1 cellular context compared by ENCODE assay signal in the genomic region with DNA sequence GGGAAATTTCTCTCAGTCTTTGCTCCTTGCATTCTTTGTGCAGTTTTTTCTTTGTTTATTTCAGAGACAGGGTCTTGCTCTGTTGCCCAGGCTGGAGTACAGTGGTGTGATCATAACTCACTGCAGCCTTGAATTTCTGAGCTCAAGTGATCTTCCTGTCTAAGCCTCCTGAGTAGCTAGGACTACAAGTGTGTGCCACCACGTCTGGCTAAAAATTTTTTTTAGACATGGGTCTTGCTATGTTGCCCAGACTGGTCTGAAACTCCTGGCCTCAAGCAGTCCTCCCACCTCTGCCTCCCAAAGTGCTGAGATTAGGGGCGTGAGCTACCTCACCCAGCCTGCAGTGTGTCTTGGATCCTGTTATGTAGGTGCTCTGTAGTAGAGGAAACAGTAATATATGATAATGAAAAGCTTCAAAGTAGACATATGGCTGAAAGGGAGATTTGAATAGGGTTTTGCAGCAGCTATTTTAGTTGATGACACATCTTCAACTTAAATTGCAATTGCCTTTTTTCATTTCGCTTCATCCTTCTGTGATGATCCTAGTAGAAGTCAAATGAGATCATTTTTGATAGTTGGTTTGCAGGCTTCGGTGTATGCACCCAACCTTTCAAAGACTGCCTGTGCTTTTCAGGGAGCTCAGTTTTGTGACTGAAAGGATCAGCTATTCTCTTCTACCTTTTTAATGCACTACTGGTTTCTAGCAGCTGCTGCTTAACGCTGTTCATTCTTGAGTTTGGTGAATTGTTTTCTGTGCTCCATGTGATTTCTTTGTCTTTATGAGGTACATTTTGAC.
TF ChIP-seq lines count a peak whose summit lies in the region.

No MANE protein-coding gene starts in this region.

TF ChIP-seq in SK-N-SH treated with all-trans-retinoic acid at 6 μM for 48 hours, 23 proteins besides CTCF, POLR2A, EP300 and RAD21:
- no peak for TF ChIP-seq ISL1 (CRISPR knock-in tag; IDR thresholded peaks at IDR 0.05)
- TF ChIP-seq, protein P1, sequence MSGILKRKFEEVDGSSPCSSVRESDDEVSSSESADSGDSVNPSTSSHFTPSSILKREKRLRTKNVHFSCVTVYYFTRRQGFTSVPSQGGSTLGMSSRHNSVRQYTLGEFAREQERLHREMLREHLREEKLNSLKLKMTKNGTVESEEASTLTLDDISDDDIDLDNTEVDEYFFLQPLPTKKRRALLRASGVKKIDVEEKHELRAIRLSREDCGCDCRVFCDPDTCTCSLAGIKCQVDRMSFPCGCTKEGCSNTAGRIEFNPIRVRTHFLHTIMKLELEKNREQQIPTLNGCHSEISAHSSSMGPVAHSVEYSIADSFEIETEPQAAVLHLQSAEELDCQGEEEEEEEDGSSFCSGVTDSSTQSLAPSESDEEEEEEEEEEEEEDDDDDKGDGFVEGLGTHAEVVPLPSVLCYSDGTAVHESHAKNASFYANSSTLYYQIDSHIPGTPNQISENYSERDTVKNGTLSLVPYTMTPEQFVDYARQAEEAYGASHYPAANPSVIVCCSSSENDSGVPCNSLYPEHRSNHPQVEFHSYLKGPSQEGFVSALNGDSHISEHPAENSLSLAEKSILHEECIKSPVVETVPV (CRISPR knock-in tag; IDR thresholded peaks at IDR 0.05): no peak
